ENCODE assay signal across 9 cellular contexts in the genomic region with DNA sequence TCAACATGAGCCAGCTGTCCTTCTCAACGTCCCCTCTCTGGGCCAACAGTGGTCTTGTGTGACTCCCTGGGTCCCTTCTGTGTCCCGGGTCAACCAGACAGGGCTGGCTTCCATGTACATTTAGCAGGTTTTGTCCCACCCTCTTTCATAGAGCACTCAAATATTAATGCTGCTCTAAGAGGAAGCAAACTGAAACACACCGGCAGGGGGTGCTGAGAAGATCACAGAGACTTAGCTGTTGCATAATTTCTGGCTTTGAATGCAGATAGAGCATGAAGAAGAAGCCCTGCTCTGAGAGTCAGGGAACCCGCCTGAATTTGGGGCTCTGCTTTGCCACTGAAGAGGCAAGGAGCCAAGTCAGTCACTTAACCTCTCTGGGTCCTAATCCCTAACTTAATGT.
DNase-seq lines count a peak whose midpoint lies in the region; ATAC-seq and TF ChIP-seq lines count a peak whose summit lies in the region.
"Had no signal": no experiment of that assay in that cellular context is flagged by ENCODE, and none has a peak within 500 bp of the region (broad histone marks: within the 10 kb centered on the region; RNA-seq: fewer than 3 reads in every experiment).

No MANE protein-coding gene starts in this region.

- peak; percentile 26 for DNase-seq in Calu3
- DNase-seq in H4 (ENCODE audit: low spot score), result peak; percentile 30
- peak; percentile 3 for DNase-seq in OCI-LY7 (ENCODE audit: low spot score)
- peak; percentile 46 for DNase-seq in germinal center (ENCODE audit: low spot score)
- DNase-seq in left cardiac atrium, result no peak
- DNase-seq in NCI-H2227 (lab: John Stamatoyannopoulos, UW; ENCODE audit: unreplicated experiment), result no peak

- no peak overlapping the region for H3K4me3 ChIP-seq in OCI-LY7 (ENCODE audit: low read depth, low read length, poor library complexity, severe bottlenecking)

- H3K27ac ChIP-seq in OCI-LY7 (ENCODE audit: low read depth, low read length, poor library complexity, severe bottlenecking), result no peak overlapping the region

- H3K9me2 ChIP-seq in OCI-LY7 (ENCODE audit: insufficient read depth, low read length), result no peaks in the 10 kb centered on the region

- TF ChIP-seq CTCF in Calu3 (IDR thresholded peaks at IDR 0.05; ENCODE audit: unreplicated experiment), result no peak
- TF ChIP-seq CTCF in OCI-LY7 (conservative IDR thresholded peaks at IDR 0.05; ENCODE audit: low read length), result peak; percentile 47

- H3K27me3 Mint-ChIP-seq in Calu3 (ENCODE audit: unreplicated experiment), result peaks cover 91% of the 10 kb centered on the region

- H3K79me2 ChIP-seq in OCI-LY7 (ENCODE audit: insufficient read depth, low read depth, low read length), result no peaks in the 10 kb centered on the region

- intact Hi-C loops in Calu3 (cut with micrococcal nuclease; ENCODE audit: unreplicated experiment), result loop anchor here (1.0 kb wide), 1 partner anchor 131 kb away; no protein-coding TSS in a partner anchor
- intact Hi-C loops in OCI-LY7 (cut with micrococcal nuclease; ENCODE audit: unreplicated experiment), result no loop called here
- intact Hi-C loops in left cardiac atrium (cut with DNase I), result no loop called here

- CTCF ChIA-PET in Calu3 (lab: Charles Lee) (interaction anchor here (1.3 kb wide), 1 partner anchor 139 kb away, joined by 3 read pairs; no protein-coding TSS in a partner anchor), OCI-LY7 (lab: Charles Lee; ENCODE audit: unreplicated experiment) (no interaction called here)

- POLR2A ChIA-PET in OCI-LY7 (lab: Charles Lee), result no interaction called here

- no peak overlapping the region for H3K27ac Mint-ChIP-seq in Calu3 (ENCODE audit: unreplicated experiment)
- H3K27ac Mint-ChIP-seq: activated T-helper 1 cell treated with anti-CD3 and anti-CD28 coated beads, Interleukin-12 subunit alpha, Interleukin-12 subunit beta, Interleukin-2, Interleukin-4 antibody, amounts not matched to agents 30 ng/mL and 10 ng/mL and 1 ng/mL, durations not matched to agents 14 hours and 24 hours and 36 hours had no signal

- BruUV-seq in Calu3 (replicated peaks; lab: Mats Ljungman, UMichigan), result no TSS peak
- BruUV-seq in OCI-LY7 (replicated peaks; lab: Mats Ljungman, UMichigan), result no TSS peak

- H3K4me3 Mint-ChIP-seq in Calu3 (ENCODE audit: low read depth, unreplicated experiment), result no peak overlapping the region
- H3K4me3 Mint-ChIP-seq: activated T-helper 1 cell treated with anti-CD3 and anti-CD28 coated beads, Interleukin-12 subunit alpha, Interleukin-12 subunit beta, Interleukin-2, Interleukin-4 antibody, amounts not matched to agents 30 ng/mL and 10 ng/mL and 1 ng/mL, durations not matched to agents 14 hours and 24 hours and 36 hours had no signal

- no peak overlapping the region for H3K4me2 ChIP-seq in OCI-LY7 (ENCODE audit: low read length)

- H3K36me3 ChIP-seq in OCI-LY7 (ENCODE audit: insufficient read depth, low read length), result no peaks in the 10 kb centered on the region

- H4K20me1 ChIP-seq in OCI-LY7 (ENCODE audit: insufficient read depth, low read length), result no peaks in the 10 kb centered on the region

- H3K9me3 Mint-ChIP-seq in Calu3 (ENCODE audit: low read depth, unreplicated experiment), result no peaks in the 10 kb centered on the region
- H3K9me3 Mint-ChIP-seq: activated T-helper 1 cell treated with anti-CD3 and anti-CD28 coated beads, Interleukin-12 subunit alpha, Interleukin-12 subunit beta, Interleukin-2, Interleukin-4 antibody, amounts not matched to agents 30 ng/mL and 10 ng/mL and 1 ng/mL, durations not matched to agents 14 hours and 24 hours and 36 hours had no signal

- H3K4me1 Mint-ChIP-seq in Calu3 (ENCODE audit: low read depth, unreplicated experiment), result no peaks in the 10 kb centered on the region

- no peak for ATAC-seq in GM19467 (IDR thresholded peaks at IDR 0.05; ENCODE audit: unreplicated experiment)
- ATAC-seq in GM21515 (IDR thresholded peaks at IDR 0.05; ENCODE audit: unreplicated experiment), result no peak
- ATAC-seq in left cardiac atrium, result no peak

- H2AFZ ChIP-seq in OCI-LY7 (ENCODE audit: low read length), result no peak overlapping the region

- H3K36me3 Mint-ChIP-seq in Calu3 (ENCODE audit: insufficient read depth, unreplicated experiment), result no peaks in the 10 kb centered on the region

- H3K4me1 ChIP-seq in OCI-LY7 (ENCODE audit: insufficient read depth, low read length, poor library complexity, severe bottlenecking), result no peaks in the 10 kb centered on the region

- no peaks in the 10 kb centered on the region for H3K9me3 ChIP-seq in OCI-LY7 (ENCODE audit: low read length)

Comparison
In these comparisons a context has a peak if more than half of its experiments do, and no peak if none do; other contexts are left out.
1. DNase-seq: peak in Calu3 (single experiment), H4 (single experiment), OCI-LY7 (single experiment) and germinal center (single experiment); none in left cardiac atrium (single experiment) and NCI-H2227 (single experiment).